3 cellular contexts compared by ENCODE assay signal in genomic region chr22:37267661-37268413, GRCh38.
TF ChIP-seq lines count a peak whose summit lies in the region.

No MANE protein-coding gene starts in this region.

TF ChIP-seq in GM23338, 12 proteins besides CTCF, POLR2A, EP300 and RAD21:
- TF ChIP-seq, protein P1, sequence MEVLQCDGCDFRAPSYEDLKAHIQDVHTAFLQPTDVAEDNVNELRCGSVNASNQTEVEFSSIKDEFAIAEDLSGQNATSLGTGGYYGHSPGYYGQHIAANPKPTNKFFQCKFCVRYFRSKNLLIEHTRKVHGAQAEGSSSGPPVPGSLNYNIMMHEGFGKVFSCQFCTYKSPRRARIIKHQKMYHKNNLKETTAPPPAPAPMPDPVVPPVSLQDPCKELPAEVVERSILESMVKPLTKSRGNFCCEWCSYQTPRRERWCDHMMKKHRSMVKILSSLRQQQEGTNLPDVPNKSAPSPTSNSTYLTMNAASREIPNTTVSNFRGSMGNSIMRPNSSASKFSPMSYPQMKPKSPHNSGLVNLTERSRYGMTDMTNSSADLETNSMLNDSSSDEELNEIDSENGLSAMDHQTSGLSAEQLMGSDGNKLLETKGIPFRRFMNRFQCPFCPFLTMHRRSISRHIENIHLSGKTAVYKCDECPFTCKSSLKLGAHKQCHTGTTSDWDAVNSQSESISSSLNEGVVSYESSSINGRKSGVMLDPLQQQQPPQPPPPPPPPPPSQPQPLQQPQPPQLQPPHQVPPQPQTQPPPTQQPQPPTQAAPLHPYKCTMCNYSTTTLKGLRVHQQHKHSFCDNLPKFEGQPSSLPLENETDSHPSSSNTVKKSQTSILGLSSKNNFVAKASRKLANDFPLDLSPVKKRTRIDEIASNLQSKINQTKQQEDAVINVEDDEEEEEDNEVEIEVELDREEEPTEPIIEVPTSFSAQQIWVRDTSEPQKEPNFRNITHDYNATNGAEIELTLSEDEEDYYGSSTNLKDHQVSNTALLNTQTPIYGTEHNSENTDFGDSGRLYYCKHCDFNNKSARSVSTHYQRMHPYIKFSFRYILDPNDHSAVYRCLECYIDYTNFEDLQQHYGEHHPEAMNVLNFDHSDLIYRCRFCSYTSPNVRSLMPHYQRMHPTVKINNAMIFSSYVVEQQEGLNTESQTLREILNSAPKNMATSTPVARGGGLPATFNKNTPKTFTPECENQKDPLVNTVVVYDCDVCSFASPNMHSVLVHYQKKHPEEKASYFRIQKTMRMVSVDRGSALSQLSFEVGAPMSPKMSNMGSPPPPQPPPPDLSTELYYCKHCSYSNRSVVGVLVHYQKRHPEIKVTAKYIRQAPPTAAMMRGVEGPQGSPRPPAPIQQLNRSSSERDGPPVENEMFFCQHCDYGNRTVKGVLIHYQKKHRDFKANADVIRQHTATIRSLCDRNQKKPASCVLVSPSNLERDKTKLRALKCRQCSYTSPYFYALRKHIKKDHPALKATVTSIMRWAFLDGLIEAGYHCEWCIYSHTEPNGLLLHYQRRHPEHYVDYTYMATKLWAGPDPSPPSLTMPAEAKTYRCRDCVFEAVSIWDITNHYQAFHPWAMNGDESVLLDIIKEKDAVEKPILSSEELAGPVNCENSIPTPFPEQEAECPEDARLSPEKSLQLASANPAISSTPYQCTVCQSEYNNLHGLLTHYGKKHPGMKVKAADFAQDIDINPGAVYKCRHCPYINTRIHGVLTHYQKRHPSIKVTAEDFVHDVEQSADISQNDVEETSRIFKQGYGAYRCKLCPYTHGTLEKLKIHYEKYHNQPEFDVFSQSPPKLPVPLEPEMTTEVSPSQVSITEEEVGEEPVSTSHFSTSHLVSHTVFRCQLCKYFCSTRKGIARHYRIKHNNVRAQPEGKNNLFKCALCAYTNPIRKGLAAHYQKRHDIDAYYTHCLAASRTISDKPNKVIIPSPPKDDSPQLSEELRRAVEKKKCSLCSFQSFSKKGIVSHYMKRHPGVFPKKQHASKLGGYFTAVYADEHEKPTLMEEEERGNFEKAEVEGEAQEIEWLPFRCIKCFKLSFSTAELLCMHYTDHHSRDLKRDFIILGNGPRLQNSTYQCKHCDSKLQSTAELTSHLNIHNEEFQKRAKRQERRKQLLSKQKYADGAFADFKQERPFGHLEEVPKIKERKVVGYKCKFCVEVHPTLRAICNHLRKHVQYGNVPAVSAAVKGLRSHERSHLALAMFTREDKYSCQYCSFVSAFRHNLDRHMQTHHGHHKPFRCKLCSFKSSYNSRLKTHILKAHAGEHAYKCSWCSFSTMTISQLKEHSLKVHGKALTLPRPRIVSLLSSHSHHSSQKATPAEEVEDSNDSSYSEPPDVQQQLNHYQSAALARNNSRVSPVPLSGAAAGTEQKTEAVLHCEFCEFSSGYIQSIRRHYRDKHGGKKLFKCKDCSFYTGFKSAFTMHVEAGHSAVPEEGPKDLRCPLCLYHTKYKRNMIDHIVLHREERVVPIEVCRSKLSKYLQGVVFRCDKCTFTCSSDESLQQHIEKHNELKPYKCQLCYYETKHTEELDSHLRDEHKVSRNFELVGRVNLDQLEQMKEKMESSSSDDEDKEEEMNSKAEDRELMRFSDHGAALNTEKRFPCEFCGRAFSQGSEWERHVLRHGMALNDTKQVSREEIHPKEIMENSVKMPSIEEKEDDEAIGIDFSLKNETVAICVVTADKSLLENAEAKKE (CRISPR knock-in tag; IDR thresholded peaks at IDR 0.05): no peak
- no peak for TF ChIP-seq CREB1 (CRISPR knock-in tag; IDR thresholded peaks at IDR 0.05; ENCODE audit: low read depth)

TF ChIP-seq in HepG2, 621 proteins besides CTCF, POLR2A, EP300 and RAD21:
- TF ChIP-seq IKZF1 (IDR thresholded peaks at IDR 0.05) (no peak), ATF7 (IDR thresholded peaks at IDR 0.05) (peak; percentile 79), ATF7 (CRISPR knock-in tag; IDR thresholded peaks at IDR 0.05) (no peak), ZNF768 (CRISPR knock-in tag; IDR thresholded peaks at IDR 0.05) (peak; percentile 60; the same call in 1 of the 2 replicates), ELF1 (CRISPR knock-in tag; IDR thresholded peaks at IDR 0.05) (no peak)

TF ChIP-seq in WTC11, 78 proteins besides CTCF, POLR2A, EP300 and RAD21:
- TF ChIP-seq MLX (CRISPR knock-in tag; IDR thresholded peaks at IDR 0.05): no peak
- no peak for TF ChIP-seq ATF1 (CRISPR knock-in tag; IDR thresholded peaks at IDR 0.05)
- no peak for TF ChIP-seq MAX (CRISPR knock-in tag; IDR thresholded peaks at IDR 0.05)
- TF ChIP-seq ELF4 (CRISPR knock-in tag; IDR thresholded peaks at IDR 0.05; ENCODE audit: low read depth): no peak
- no peak for TF ChIP-seq SP1 (CRISPR knock-in tag; conservative IDR thresholded peaks at IDR 0.05)
- TF ChIP-seq HMGA2 (CRISPR knock-in tag; IDR thresholded peaks at IDR 0.05): no peak
- no peak for TF ChIP-seq IRF2 (CRISPR knock-in tag; IDR thresholded peaks at IDR 0.05; ENCODE audit: borderline replicate concordance, low read depth)
- TF ChIP-seq NFATC4 (CRISPR knock-in tag; IDR thresholded peaks at IDR 0.05): no peak
- TF ChIP-seq, protein P2, sequence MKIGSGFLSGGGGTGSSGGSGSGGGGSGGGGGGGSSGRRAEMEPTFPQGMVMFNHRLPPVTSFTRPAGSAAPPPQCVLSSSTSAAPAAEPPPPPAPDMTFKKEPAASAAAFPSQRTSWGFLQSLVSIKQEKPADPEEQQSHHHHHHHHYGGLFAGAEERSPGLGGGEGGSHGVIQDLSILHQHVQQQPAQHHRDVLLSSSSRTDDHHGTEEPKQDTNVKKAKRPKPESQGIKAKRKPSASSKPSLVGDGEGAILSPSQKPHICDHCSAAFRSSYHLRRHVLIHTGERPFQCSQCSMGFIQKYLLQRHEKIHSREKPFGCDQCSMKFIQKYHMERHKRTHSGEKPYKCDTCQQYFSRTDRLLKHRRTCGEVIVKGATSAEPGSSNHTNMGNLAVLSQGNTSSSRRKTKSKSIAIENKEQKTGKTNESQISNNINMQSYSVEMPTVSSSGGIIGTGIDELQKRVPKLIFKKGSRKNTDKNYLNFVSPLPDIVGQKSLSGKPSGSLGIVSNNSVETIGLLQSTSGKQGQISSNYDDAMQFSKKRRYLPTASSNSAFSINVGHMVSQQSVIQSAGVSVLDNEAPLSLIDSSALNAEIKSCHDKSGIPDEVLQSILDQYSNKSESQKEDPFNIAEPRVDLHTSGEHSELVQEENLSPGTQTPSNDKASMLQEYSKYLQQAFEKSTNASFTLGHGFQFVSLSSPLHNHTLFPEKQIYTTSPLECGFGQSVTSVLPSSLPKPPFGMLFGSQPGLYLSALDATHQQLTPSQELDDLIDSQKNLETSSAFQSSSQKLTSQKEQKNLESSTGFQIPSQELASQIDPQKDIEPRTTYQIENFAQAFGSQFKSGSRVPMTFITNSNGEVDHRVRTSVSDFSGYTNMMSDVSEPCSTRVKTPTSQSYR (CRISPR knock-in tag; IDR thresholded peaks at IDR 0.05): no peak
- TF ChIP-seq, protein P3, sequence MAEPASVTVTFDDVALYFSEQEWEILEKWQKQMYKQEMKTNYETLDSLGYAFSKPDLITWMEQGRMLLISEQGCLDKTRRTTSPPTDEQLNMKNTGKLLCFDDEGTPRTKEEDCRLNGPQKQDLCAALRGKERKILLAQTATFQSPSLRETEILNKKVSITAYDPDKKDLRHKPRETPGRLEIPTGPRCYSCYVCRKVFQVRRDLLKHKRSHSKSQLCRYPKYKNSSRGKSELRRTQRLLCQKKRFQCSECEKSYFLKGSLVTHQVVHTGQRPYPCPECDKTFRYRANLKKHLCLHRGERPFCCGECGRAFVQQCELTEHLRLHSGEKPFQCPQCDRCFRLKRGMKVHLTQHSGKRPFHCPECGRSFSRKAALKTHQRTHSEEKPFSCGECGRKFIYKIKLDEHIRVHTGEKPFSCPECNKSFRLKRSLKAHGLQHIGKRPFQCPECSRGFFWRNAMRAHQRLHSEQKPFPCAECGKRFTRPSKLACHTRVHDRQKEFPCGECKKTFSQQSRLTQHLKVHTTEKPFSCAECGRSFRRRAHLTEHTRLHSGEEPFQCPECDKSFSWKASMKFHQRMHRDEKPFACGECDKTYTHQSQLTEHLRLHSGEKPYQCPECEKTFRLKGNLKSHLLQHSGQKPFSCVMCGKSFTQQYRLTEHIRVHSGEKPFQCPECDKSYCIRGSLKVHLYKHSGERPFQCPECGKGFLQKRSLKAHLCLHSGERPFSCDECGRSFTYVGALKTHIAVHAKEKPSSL (CRISPR knock-in tag; conservative IDR thresholded peaks at IDR 0.05): no peak
- no peak for TF ChIP-seq SMAD4 (CRISPR knock-in tag; IDR thresholded peaks at IDR 0.05)
- TF ChIP-seq ZMAT4 (CRISPR knock-in tag; IDR thresholded peaks at IDR 0.05): no peak
- no peak for TF ChIP-seq TCF7 (CRISPR knock-in tag; IDR thresholded peaks at IDR 0.05; ENCODE audit: low read depth)
- TF ChIP-seq FOXJ3 (CRISPR knock-in tag; IDR thresholded peaks at IDR 0.05; ENCODE audit: borderline replicate concordance): no peak
- no peak for TF ChIP-seq ETV6 (CRISPR knock-in tag; IDR thresholded peaks at IDR 0.05)
- no peak for TF ChIP-seq CBFB (CRISPR knock-in tag; IDR thresholded peaks at IDR 0.05; ENCODE audit: low read depth)
- TF ChIP-seq ATF2 (CRISPR knock-in tag; IDR thresholded peaks at IDR 0.05; ENCODE audit: borderline replicate concordance, low read depth): no peak
- no peak for TF ChIP-seq NR3C1 (CRISPR knock-in tag; conservative IDR thresholded peaks at IDR 0.05; ENCODE audit: low read depth)
- TF ChIP-seq ATF6 (CRISPR knock-in tag; IDR thresholded peaks at IDR 0.05): no peak
